4 cellular contexts compared by ENCODE assay signal in genomic region chr15:29666241-29666640, GRCh38.
TF ChIP-seq lines count a peak whose summit lies in the region.

No MANE protein-coding gene starts in this region.

TF ChIP-seq in SK-N-SH, 30 proteins besides CTCF, POLR2A, EP300 and RAD21 (continued from another document):
- no peak for TF ChIP-seq PBX3 (IDR thresholded peaks at IDR 0.05)
- no peak for TF ChIP-seq MEF2A (IDR thresholded peaks at IDR 0.05; ENCODE audit: borderline replicate concordance, low read depth)
- TF ChIP-seq USF2 (IDR thresholded peaks at IDR 0.05; ENCODE audit: borderline replicate concordance, low read depth, low read length): no peak
- peak; percentile 53; the same call in 1 of the 2 replicates for TF ChIP-seq REST (IDR thresholded peaks at IDR 0.05; ENCODE audit: low read depth, low read length)
TF ChIP-seq in SK-N-SH: peak in this region for 1.

TF ChIP-seq in SK-N-SH treated with all-trans-retinoic acid at 6 μM for 48 hours, 23 proteins besides CTCF, POLR2A, EP300 and RAD21 (continued from another document and continues in another):
- TF ChIP-seq TSHZ2 (CRISPR knock-in tag; IDR thresholded peaks at IDR 0.05) (no peak), PPARA (CRISPR knock-in tag; IDR thresholded peaks at IDR 0.05; ENCODE audit: borderline replicate concordance) (no peak), ZNF565 (CRISPR knock-in tag; conservative IDR thresholded peaks at IDR 0.05; ENCODE audit: low read depth) (no peak), POU6F1 (CRISPR knock-in tag; IDR thresholded peaks at IDR 0.05; ENCODE audit: borderline replicate concordance, low read depth) (no peak), CSDC2 (CRISPR knock-in tag; IDR thresholded peaks at IDR 0.05) (no peak), ISL1 (CRISPR knock-in tag; IDR thresholded peaks at IDR 0.05) (no peak), GLIS3 (CRISPR knock-in tag; IDR thresholded peaks at IDR 0.05) (no peak), RARB (CRISPR knock-in tag; IDR thresholded peaks at IDR 0.05) (no peak), PATZ1 (CRISPR knock-in tag; IDR thresholded peaks at IDR 0.05; ENCODE audit: borderline replicate concordance) (no peak), OSR1 (CRISPR knock-in tag; IDR thresholded peaks at IDR 0.05) (no peak)

TF ChIP-seq in HCT116, 20 proteins besides CTCF, POLR2A, EP300 and RAD21 (continued from another document):
- peak; percentile 16; the same call in 1 of the 2 replicates for TF ChIP-seq REST (IDR thresholded peaks at IDR 0.05; ENCODE audit: low read depth)

TF ChIP-seq in WTC11, 78 proteins besides CTCF, POLR2A, EP300 and RAD21 (continued from another document):
- TF ChIP-seq AFF4 (CRISPR knock-in tag; IDR thresholded peaks at IDR 0.05; ENCODE audit: borderline replicate concordance) (no peak), ZNF512 (CRISPR knock-in tag; IDR thresholded peaks at IDR 0.05; ENCODE audit: borderline replicate concordance) (no peak), ZBTB21 (CRISPR knock-in tag; IDR thresholded peaks at IDR 0.05; ENCODE audit: borderline replicate concordance) (no peak), ZBTB43 (CRISPR knock-in tag; IDR thresholded peaks at IDR 0.05) (no peak), NR2C2 (CRISPR knock-in tag; IDR thresholded peaks at IDR 0.05) (no peak), CREM (CRISPR knock-in tag; IDR thresholded peaks at IDR 0.05) (no peak), PRRX2 (CRISPR knock-in tag; IDR thresholded peaks at IDR 0.05) (no peak), GABPB1 (CRISPR knock-in tag; IDR thresholded peaks at IDR 0.05) (no peak), ZNF281 (CRISPR knock-in tag; IDR thresholded peaks at IDR 0.05) (no peak), RORB (CRISPR knock-in tag; IDR thresholded peaks at IDR 0.05) (no peak)
